ENCODE assay signal across 23 cellular contexts in genomic region chr1:12048376-12048775, GRCh38. TPM values are rescaled to one million over a fixed set of nuclear protein-coding genes. Genes with fewer than 3 reads are reported as not detected.
A peak's percentile ranks its signal among the peaks of the same experiment; 100 is the strongest.
DNase-seq lines count a peak whose midpoint lies in the region; ATAC-seq, FAIRE-seq and TF ChIP-seq lines count a peak whose summit lies in the region.
"Had no signal": no experiment of that assay in that cellular context is flagged by ENCODE, and none has a peak within 500 bp of the region (broad histone marks: within the 10 kb centered on the region; RNA-seq: fewer than 3 reads in every experiment).

No MANE protein-coding gene starts in this region.

- POLR2A ChIA-PET in OCI-LY7 (lab: Charles Lee) = interaction anchor here (0.7 kb wide), 1 partner anchor 23 kb away, joined by 3 read pairs; no protein-coding TSS in a partner anchor

- H3K4me1 ChIP-seq in OCI-LY7 (ENCODE audit: insufficient read depth, low read length, poor library complexity, severe bottlenecking) = peaks cover 56% of the 10 kb centered on the region
- H3K4me1 ChIP-seq: HAP-1 had no signal

- no peaks in the 10 kb centered on the region for H3K9me3 Mint-ChIP-seq in T-helper 2 cell treated with Interferon-gamma antibody and Interleukin-4, amounts not matched to agents 5 μg/mL and 100 μg/mL, for 36 hours
- H3K9me3 Mint-ChIP-seq: GM23338 had no signal

- H3K4me3 ChIP-seq in OCI-LY7 (ENCODE audit: low read depth, low read length, poor library complexity, severe bottlenecking) = no peak overlapping the region
- H3K4me3 ChIP-seq: GM23338, HAP-1 had no signal

- H3K4me2 ChIP-seq in OCI-LY7 (ENCODE audit: low read length) = no peak overlapping the region
- H3K4me2 ChIP-seq: GM23338 had no signal

- TF ChIP-seq CTCF in OCI-LY7 (conservative IDR thresholded peaks at IDR 0.05; ENCODE audit: low read length) = no peak

- H3K4me1 Mint-ChIP-seq in T-helper 2 cell treated with Interferon-gamma antibody and Interleukin-4, amounts not matched to agents 5 μg/mL and 100 μg/mL, for 36 hours (ENCODE audit: low read depth) = peaks cover 29% of the 10 kb centered on the region

- H3K27ac ChIP-seq in OCI-LY7 (ENCODE audit: low read depth, low read length, poor library complexity, severe bottlenecking) = no peak overlapping the region

- no peaks in the 10 kb centered on the region for H3K79me2 ChIP-seq in OCI-LY7 (ENCODE audit: insufficient read depth, low read depth, low read length)

- DNase-seq in T-helper 2 cell treated with Interferon-gamma antibody and Interleukin-4, amounts not matched to agents 5 μg/mL and 100 μg/mL, for 36 hours (ENCODE audit: low spot score) = no peak
- DNase-seq in T-helper 2 cell (no peak), GM19239 (ENCODE audit: insufficient read length, low spot score) (no peak), cerebellum (ENCODE audit: low spot score) (peak; percentile 16), HT-29 (ENCODE audit: low spot score) (no peak), OCI-LY7 (ENCODE audit: low spot score) (no peak)
- DNase-seq: 8988T; DMS53; GF-D8; KG1; NCI-H1105; NCI-H146; NCI-H2029; NCI-H2227 treated with DMSO at 0.1 percent for 48 hours; NCI-H510A; NCI-H748 treated with DMSO at 0.1 percent for 48 hours; NK-92 treated with Interleukin-12 subunit alpha and Interleukin-12 subunit beta, amount 100 ng/mL, for 24 hours; Peyer's patch had no signal

- no peaks in the 10 kb centered on the region for H4K20me1 ChIP-seq in OCI-LY7 (ENCODE audit: insufficient read depth, low read length)

- intact Hi-C loops in OCI-LY7 (cut with micrococcal nuclease; ENCODE audit: unreplicated experiment) = no loop called here

- peak overlapping the region; percentile 7 for H3K27ac Mint-ChIP-seq in T-helper 2 cell treated with Interferon-gamma antibody and Interleukin-4, amounts not matched to agents 5 μg/mL and 100 μg/mL, for 36 hours
- H3K27ac Mint-ChIP-seq: GM23338 had no signal

- no peak overlapping the region for H2AFZ ChIP-seq in OCI-LY7 (ENCODE audit: low read length)
- H2AFZ ChIP-seq: GM23338 had no signal

- H3K36me3 ChIP-seq in OCI-LY7 (ENCODE audit: insufficient read depth, low read length) = no peaks in the 10 kb centered on the region
- H3K36me3 ChIP-seq: HAP-1, Peyer's patch had no signal

- peak; percentile 68 for FAIRE-seq in GM19239 (lab: Jason Lieb, UNC)
- FAIRE-seq: HTR-8/SVneo had no signal

- no peaks in the 10 kb centered on the region for H3K9me2 ChIP-seq in OCI-LY7 (ENCODE audit: insufficient read depth, low read length)

- CTCF ChIA-PET in OCI-LY7 (lab: Charles Lee; ENCODE audit: unreplicated experiment) = no interaction called here

- no peaks in the 10 kb centered on the region for H3K27me3 Mint-ChIP-seq in T-helper 2 cell treated with Interferon-gamma antibody and Interleukin-4, amounts not matched to agents 5 μg/mL and 100 μg/mL, for 36 hours (ENCODE audit: low read depth)

- no peaks in the 10 kb centered on the region for H3K36me3 Mint-ChIP-seq in T-helper 2 cell treated with Interferon-gamma antibody and Interleukin-4, amounts not matched to agents 5 μg/mL and 100 μg/mL, for 36 hours (ENCODE audit: low read depth)

- BruUV-seq in OCI-LY7 (replicated peaks; lab: Mats Ljungman, UMichigan) = no TSS peak

- no peaks in the 10 kb centered on the region for H3K9me3 ChIP-seq in OCI-LY7 (ENCODE audit: low read length)
- H3K9me3 ChIP-seq: HAP-1, Peyer's patch had no signal

- peak overlapping the region; percentile 42 for H3K4me3 Mint-ChIP-seq in T-helper 2 cell treated with Interferon-gamma antibody and Interleukin-4, amounts not matched to agents 5 μg/mL and 100 μg/mL, for 36 hours
- H3K4me3 Mint-ChIP-seq: GM23338 had no signal

- no peak for ATAC-seq in HG03521 (IDR thresholded peaks at IDR 0.05; ENCODE audit: unreplicated experiment)
- ATAC-seq: GM23338, SK-N-SH treated with all-trans-retinoic acid at 6 μM for 48 hours had no signal

RNA-seq across cellular contexts. Expression of gene TNFRSF8, which starts 14.7 kb away (rescaled TPM):
- 0.54 TPM for total RNA-seq in cerebellum
- total RNA-seq in HT-29 (2014; rRNA removed; shearing (Covaris generic)) = 0.10 TPM in 1 of 2 replicates, not detected in the other
- total RNA-seq in OCI-LY7 (2014; rRNA removed; shearing (Covaris generic)) = not detected in 2 replicates
- 0.09 and 0.29 TPM in 2 replicates for total RNA-seq in OCI-LY7 (2022)
- total RNA-seq: Peyer's patch had no signal

RNA-seq across cellular contexts. Expression of gene MIIP, which starts 29.1 kb away (rescaled TPM):
- total RNA-seq in cerebellum (24.5 TPM), OCI-LY7 (2022) (48.5 and 57.9 TPM in 2 replicates)
- total RNA-seq in HT-29 (2014; rRNA removed; shearing (Covaris generic)) = 87.4 and 88.0 TPM in 2 replicates
- 75.2 and 102 TPM in 2 replicates for total RNA-seq in OCI-LY7 (2014; rRNA removed; shearing (Covaris generic))
